29 cellular contexts compared by ENCODE assay signal in the genomic region with DNA sequence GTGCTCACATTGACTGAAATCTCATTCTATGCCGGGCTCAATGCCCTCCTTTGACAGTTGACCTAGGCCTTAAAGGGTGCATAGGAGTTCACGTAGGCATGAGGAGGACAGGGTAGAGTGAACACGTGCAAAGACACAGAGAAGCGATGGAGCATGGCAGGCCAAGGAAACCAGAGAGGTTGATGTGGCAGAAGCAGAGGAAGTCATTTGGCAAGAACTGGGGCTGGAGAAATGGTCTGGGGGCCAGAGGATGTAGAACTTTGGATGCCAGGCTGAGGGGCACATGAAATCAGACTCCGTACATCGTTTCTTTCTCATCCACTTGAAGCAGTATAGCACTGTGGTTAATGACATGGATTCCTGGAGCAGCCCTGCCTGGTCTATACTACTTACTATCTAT. TPM values are rescaled to one million over a fixed set of nuclear protein-coding genes. Genes with fewer than 3 reads are reported as not detected.
"Had no signal": no experiment of that assay in that cellular context is flagged by ENCODE, and none has a peak within 500 bp of the region (broad histone marks: within the 10 kb centered on the region; RNA-seq: fewer than 3 reads in every experiment).

No MANE protein-coding gene starts in this region.

- DNase-seq: colonic mucosa; cortex of kidney; dermis blood vessel endothelial cell; effector CD4-positive, alpha-beta T cell; effector CD8-positive, alpha-beta T cell; effector memory CD4-positive, alpha-beta T cell; effector memory CD8-positive, alpha-beta T cell; endodermal cell; erythroblast; esophagus squamous epithelium; foreskin fibroblast; foreskin keratinocyte; foreskin melanocyte; gastrocnemius medialis; glutamatergic neuron had no signal

- H3K4me1 Mint-ChIP-seq: endodermal cell had no signal

- H3K27ac Mint-ChIP-seq: dendritic cell treated with granulocyte-macrophage colony-stimulating factor and Interleukin-4, amounts not matched to agents 40 ng/mL and 50 ng/mL, for 4 days; effector memory CD8-positive, alpha-beta T cell; endodermal cell had no signal

- H3K4me3 ChIP-seq: colonic mucosa, coronary artery, dorsolateral prefrontal cortex, esophagus muscularis mucosa, esophagus squamous epithelium, gastrocnemius medialis, gastroesophageal sphincter, heart left ventricle, heart right ventricle had no signal

- H3K36me3 ChIP-seq: colonic mucosa, esophagus muscularis mucosa, esophagus squamous epithelium, gastrocnemius medialis, gastroesophageal sphincter, heart left ventricle, heart right ventricle had no signal

- FAIRE-seq: colon, endometrium, endothelial cell of umbilical vein, frontal cortex had no signal

- H3K9me3 ChIP-seq: colonic mucosa, esophagus muscularis mucosa, esophagus squamous epithelium, gastrocnemius medialis, gastroesophageal sphincter, heart left ventricle, heart right ventricle had no signal

- H3K4me1 ChIP-seq: colonic mucosa, esophagus muscularis mucosa, esophagus squamous epithelium, foreskin keratinocyte, gastrocnemius medialis, gastroesophageal sphincter had no signal

- H3K9me3 Mint-ChIP-seq: dendritic cell treated with granulocyte-macrophage colony-stimulating factor and Interleukin-4, amounts not matched to agents 40 ng/mL and 50 ng/mL, for 4 days; effector memory CD8-positive, alpha-beta T cell; endodermal cell had no signal

- H3K27ac ChIP-seq: colonic mucosa, coronary artery, dorsolateral prefrontal cortex, epithelial cell of prostate, esophagus muscularis mucosa, esophagus squamous epithelium, foreskin keratinocyte, gastrocnemius medialis, gastroesophageal sphincter, heart left ventricle, heart right ventricle had no signal

- H3K27me3 ChIP-seq: colonic mucosa, dorsolateral prefrontal cortex, gastrocnemius medialis had no signal

- H3K4me3 Mint-ChIP-seq: dendritic cell treated with granulocyte-macrophage colony-stimulating factor and Interleukin-4, amounts not matched to agents 40 ng/mL and 50 ng/mL, for 4 days; effector memory CD8-positive, alpha-beta T cell; endodermal cell had no signal

RNA-seq across cellular contexts. Expression of a gene that starts 13.6 kb away (rescaled TPM):
- polyA plus RNA-seq: endothelial cell of umbilical vein, fibroblast of lung, foreskin keratinocyte had no signal

RNA-seq across cellular contexts. Expression of a gene that starts 54.0 kb away (rescaled TPM):
- polyA plus RNA-seq: endothelial cell of umbilical vein, fibroblast of lung, foreskin keratinocyte had no signal

RNA-seq across cellular contexts. Expression of a gene that starts 56.8 kb away (rescaled TPM):
- polyA plus RNA-seq: endothelial cell of umbilical vein, esophagus, fibroblast of lung, foreskin keratinocyte, heart left ventricle, heart right ventricle had no signal
